Comparison of ENCODE assay signal across 1 cellular context in genomic region chr6:105402981-105403935, GRCh38.
A peak's percentile ranks its signal among the peaks of the same experiment; 100 is the strongest.
TF ChIP-seq lines count a peak whose summit lies in the region.

TSS of gene PREP (minus strand) at chr6:105403082. CDS start at chr6:105402891, 191 bp downstream.

TF ChIP-seq in K562, 482 proteins besides CTCF, POLR2A, EP300 and RAD21 (continued from another document):
- TF ChIP-seq PBX2 (CRISPR knock-in tag; IDR thresholded peaks at IDR 0.05; ENCODE audit: low read depth) (no peak), PBX2 (tag; conservative IDR thresholded peaks at IDR 0.05; ENCODE audit: low read depth) (peak; percentile 75), SMARCA5 (IDR thresholded peaks at IDR 0.05) (0 out of 2 replicates have a peak, but pooled peaks have one; percentile 48), ELF1 (tag; IDR thresholded peaks at IDR 0.05) (peak; percentile 72; the same call in 1 of the 2 replicates), RBBP5 (IDR thresholded peaks at IDR 0.05; ENCODE audit: borderline replicate concordance, insufficient read depth, low read length, poor library complexity, severe bottlenecking) (peak; percentile 66), ASH1L (IDR thresholded peaks at IDR 0.05; ENCODE audit: borderline replicate concordance, low read depth, partially characterized antibody) (no peak), ERF (CRISPR knock-in tag; IDR thresholded peaks at IDR 0.05) (0 out of 2 replicates have a peak, but pooled peaks have one; percentile 37), HMBOX1 (IDR thresholded peaks at IDR 0.05) (no peak), CTCFL (IDR thresholded peaks at IDR 0.05; ENCODE audit: borderline replicate concordance, insufficient read depth, low read depth, low read length, poor library complexity, severe bottlenecking) (peak; percentile 93), RBM17 (IDR thresholded peaks at IDR 0.05; ENCODE audit: borderline replicate concordance, low read depth, low read length) (no peak), HNRNPUL1 (IDR thresholded peaks at IDR 0.05; ENCODE audit: low read length) (no peak), HLTF (IDR thresholded peaks at IDR 0.05) (peak; percentile 52; the same call in 1 of the 2 replicates), ZNF444 (CRISPR knock-in tag; IDR thresholded peaks at IDR 0.05) (no peak), FIP1L1 (IDR thresholded peaks at IDR 0.05; ENCODE audit: low read depth, low read length, poor library complexity, severe bottlenecking) (no peak), LARP7 (IDR thresholded peaks at IDR 0.05) (no peak), L3MBTL2 (IDR thresholded peaks at IDR 0.05) (peak; percentile 50), E2F6 (IDR thresholded peaks at IDR 0.05; ENCODE audit: borderline replicate concordance in 1 of 2, extremely low read depth in 1 of 2, insufficient read depth in 1 of 2, insufficient read length in 1 of 2, low read depth in 1 of 2, low read length in 1 of 2, poor library complexity in 1 of 2, severe bottlenecking in 1 of 2) (peak; percentile 50 to 71), SIN3A (IDR thresholded peaks at IDR 0.05; ENCODE audit: borderline replicate concordance in 2 of 2, control insufficient read depth in 1 of 2, low read depth in 2 of 2, low read length in 2 of 2) (no peak), YY1 (IDR thresholded peaks at IDR 0.05; ENCODE audit: borderline replicate concordance in 1 of 3, control insufficient read depth in 1 of 3, extremely low read depth in 1 of 3, insufficient read depth in 3 of 3, insufficient read length in 1 of 3, insufficient replicate concordance in 2 of 3, low read depth in 1 of 3, low read length in 2 of 3) (peak in 2 of 3 experiments; percentile 34 to 50), CTBP1 (IDR thresholded peaks at IDR 0.05; ENCODE audit: borderline replicate concordance) (peak; percentile 95), GABPA (tag; conservative IDR thresholded peaks at IDR 0.05; ENCODE audit: low read depth) (0 out of 2 replicates have a peak, but pooled peaks have one; percentile 37), RERE (CRISPR knock-in tag; IDR thresholded peaks at IDR 0.05; ENCODE audit: borderline replicate concordance) (no peak), PKNOX1 (IDR thresholded peaks at IDR 0.05) (peak; percentile 58; the same call in 1 of the 2 replicates), ZBTB1 (CRISPR knock-in tag; IDR thresholded peaks at IDR 0.05; ENCODE audit: borderline replicate concordance, low read depth) (0 out of 2 replicates have a peak, but pooled peaks have one; percentile 48), ZBTB2 (IDR thresholded peaks at IDR 0.05) (0 out of 2 replicates have a peak, but pooled peaks have one; percentile 26), FOSL1 (tag; conservative IDR thresholded peaks at IDR 0.05) (peak; percentile 36), KDM1A (IDR thresholded peaks at IDR 0.05) (peak; percentile 41 to 55; a peak in 2 of 4 replicates), NEUROD1 (IDR thresholded peaks at IDR 0.05; ENCODE audit: borderline replicate concordance, low read depth, low read length, partially characterized antibody) (no peak), TRIM28 (IDR thresholded peaks at IDR 0.05) (no peak), KLF10 (CRISPR knock-in tag; IDR thresholded peaks at IDR 0.05) (no peak)
